ENCODE assay signal across 28 cellular contexts in the genomic region with DNA sequence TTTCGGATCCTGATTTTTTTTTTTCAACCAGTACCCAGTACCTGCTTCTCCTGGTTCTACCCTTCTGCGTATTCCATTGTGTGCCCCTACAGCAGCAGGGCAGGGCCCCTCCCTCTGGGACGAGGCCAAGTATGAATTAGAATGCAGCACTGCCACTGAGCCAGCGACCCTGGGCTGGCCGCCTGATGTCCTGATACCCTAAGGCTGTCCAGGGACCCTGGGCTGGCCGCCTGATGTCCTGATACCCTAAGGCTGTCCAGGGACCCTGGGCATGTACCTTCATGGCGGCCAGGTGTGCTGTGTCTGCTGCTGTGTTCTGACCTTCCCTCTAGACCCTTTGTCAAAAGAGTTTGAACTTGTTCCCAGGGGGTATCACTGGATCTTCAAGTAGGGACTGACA. TPM values are rescaled to one million over a fixed set of nuclear protein-coding genes. Genes with fewer than 3 reads are reported as not detected.
"Had no signal": no experiment of that assay in that cellular context is flagged by ENCODE, and none has a peak within 500 bp of the region (broad histone marks: within the 10 kb centered on the region; RNA-seq: fewer than 3 reads in every experiment).

No MANE protein-coding gene starts in this region.

- H3K4me1 ChIP-seq: testis had no signal

- FAIRE-seq: colon, small intestine had no signal

- H3K4me3 ChIP-seq: dorsolateral prefrontal cortex, gastroesophageal sphincter, heart left ventricle, lung, ovary, testis had no signal

- H3K4me1 Mint-ChIP-seq: activated T-helper 17 cell treated with anti-CD3 and anti-CD28 coated beads, Interleukin-2, amount 50 U/mL, for 72 hours; central memory CD8-positive, alpha-beta T cell had no signal

- H3K36me3 ChIP-seq: gastroesophageal sphincter, heart left ventricle, neutrophil, ovary, WERI-Rb-1 had no signal

- H3K9me3 ChIP-seq: gastroesophageal sphincter, heart left ventricle, neutrophil, ovary, testis had no signal

- H3K27me3 ChIP-seq: gastroesophageal sphincter, heart left ventricle, neutrophil, ovary, testis had no signal

- H3K4me3 Mint-ChIP-seq: activated CD8-positive, alpha-beta T cell treated with anti-CD3 and anti-CD28 coated beads, Interleukin-2, amount 10 ng/mL, durations not matched to agents 7 days and 5 days; activated T-helper 17 cell treated with anti-CD3 and anti-CD28 coated beads, Interleukin-2, amount 50 U/mL, for 72 hours; central memory CD8-positive, alpha-beta T cell; effector memory CD8-positive, alpha-beta T cell; naive thymus-derived CD4-positive, alpha-beta T cell; stimulated activated naive B cell treated with anti-CD40 and anti-IgM and Interleukin-4, amounts not matched to agents 10 μg/mL and 1 μg/mL and 100 μg/mL, for 72 hours; T-cell; T-helper 2 cell treated with Interferon-gamma antibody and Interleukin-4, amounts not matched to agents 5 μg/mL and 100 μg/mL, for 36 hours had no signal

- H3K27ac ChIP-seq: epithelial cell of prostate, gastroesophageal sphincter, heart left ventricle, neutrophil, ovary, testis, WERI-Rb-1 had no signal

- H3K36me3 Mint-ChIP-seq: activated naive CD4-positive, alpha-beta T cell treated with anti-CD3 and anti-CD28 coated beads, Interleukin-2, amount 50 U/mL, for 72 hours; naive thymus-derived CD4-positive, alpha-beta T cell; T-cell had no signal

- H3K9me3 Mint-ChIP-seq: activated naive CD4-positive, alpha-beta T cell treated with anti-CD3 and anti-CD28 coated beads, Interleukin-2, amount 50 U/mL, for 72 hours; activated T-helper 17 cell treated with anti-CD3 and anti-CD28 coated beads, Interleukin-2, amount 50 U/mL, for 72 hours; central memory CD8-positive, alpha-beta T cell; effector memory CD8-positive, alpha-beta T cell; naive thymus-derived CD4-positive, alpha-beta T cell; stimulated activated naive B cell treated with anti-CD40 and anti-IgM and Interleukin-4, amounts not matched to agents 10 μg/mL and 1 μg/mL and 100 μg/mL, for 72 hours; T-cell; T-helper 2 cell treated with Interferon-gamma antibody and Interleukin-4, amounts not matched to agents 5 μg/mL and 100 μg/mL, for 36 hours had no signal

- DNase-seq: activated CD4-positive, alpha-beta T cell treated with anti-CD3 and anti-CD28 coated beads for 1 hour; activated CD4-positive, alpha-beta T cell treated with anti-CD3 and anti-CD28 coated beads, Interleukin-2, amount 50 U/mL, for 1 hour; activated CD8-positive, alpha-beta T cell treated with anti-CD3 and anti-CD28 coated beads, Interleukin-2, amount 10 ng/mL, durations not matched to agents 7 days and 5 days; activated T-cell treated with anti-CD3 and anti-CD28 coated beads, Interleukin-2, amount 50 U/mL, for 1 hour; aorta; dorsolateral prefrontal cortex; effector memory CD8-positive, alpha-beta T cell; heart left ventricle; islet precursor cell; left colon; naive thymus-derived CD4-positive, alpha-beta T cell; ovary; small intestine; stimulated activated naive B cell treated with anti-CD40 and anti-IgM and Interleukin-4, amounts not matched to agents 10 μg/mL and 1 μg/mL and 100 μg/mL, for 72 hours; T-cell; testis; trophoblast cell; WERI-Rb-1 had no signal

- ATAC-seq: activated CD8-positive, alpha-beta T cell treated with anti-CD3 and anti-CD28 coated beads, Interleukin-2, amount 10 ng/mL, durations not matched to agents 7 days and 5 days; activated naive CD4-positive, alpha-beta T cell treated with anti-CD3 and anti-CD28 coated beads, Interleukin-2, amount 50 U/mL, for 72 hours; activated T-helper 17 cell treated with anti-CD3 and anti-CD28 coated beads, Interleukin-2, amount 50 U/mL, for 72 hours; effector memory CD8-positive, alpha-beta T cell; gastroesophageal sphincter; naive thymus-derived CD4-positive, alpha-beta T cell; sciatic nerve; stimulated activated naive B cell treated with anti-CD40 and anti-IgM and Interleukin-4, amounts not matched to agents 10 μg/mL and 1 μg/mL and 100 μg/mL, for 72 hours; T-cell had no signal

- H3K27ac Mint-ChIP-seq: activated CD8-positive, alpha-beta T cell treated with anti-CD3 and anti-CD28 coated beads, Interleukin-2, amount 10 ng/mL, durations not matched to agents 7 days and 5 days; activated T-helper 17 cell treated with anti-CD3 and anti-CD28 coated beads, Interleukin-2, amount 50 U/mL, for 72 hours; effector memory CD8-positive, alpha-beta T cell; naive thymus-derived CD4-positive, alpha-beta T cell; stimulated activated naive B cell treated with anti-CD40 and anti-IgM and Interleukin-4, amounts not matched to agents 10 μg/mL and 1 μg/mL and 100 μg/mL, for 72 hours; T-cell; T-helper 2 cell treated with Interferon-gamma antibody and Interleukin-4, amounts not matched to agents 5 μg/mL and 100 μg/mL, for 36 hours had no signal

RNA-seq across cellular contexts. Expression of a gene that starts 42.9 kb away (rescaled TPM):
- polyA plus RNA-seq: naive thymus-derived CD4-positive, alpha-beta T cell had no signal
